ENCODE assay signal across 17 cellular contexts in the genomic region with DNA sequence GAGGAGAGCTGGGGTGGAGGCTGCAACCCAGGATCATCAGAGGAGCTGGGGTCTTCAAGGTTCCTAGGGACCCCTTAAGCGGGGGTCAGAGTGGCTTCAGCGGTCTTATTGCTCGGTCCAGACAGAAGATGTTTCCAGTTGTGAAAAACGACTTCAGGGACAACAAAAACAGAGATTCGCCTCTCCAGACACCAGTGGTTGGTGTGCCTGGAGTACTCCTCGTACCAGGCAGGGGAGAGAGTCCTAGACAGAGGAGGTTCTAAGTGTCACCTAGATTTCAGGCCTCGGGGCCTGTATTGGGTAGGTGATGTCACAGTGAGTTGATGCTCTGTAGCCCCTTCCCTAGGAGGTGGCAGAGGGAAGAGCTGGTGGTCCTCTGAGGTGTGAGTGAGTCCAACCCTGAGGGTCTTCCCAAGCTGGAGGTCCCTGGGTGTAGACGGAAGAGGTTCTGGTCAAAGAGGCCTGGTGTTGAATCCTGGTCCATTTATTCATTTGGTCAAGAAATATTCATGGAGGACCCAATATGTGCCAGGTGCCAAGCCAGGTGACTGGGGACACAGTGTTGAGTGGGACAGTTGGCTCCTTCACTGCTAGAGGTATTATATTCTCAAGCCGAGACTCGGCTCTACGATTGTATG. TPM values are rescaled to one million over a fixed set of nuclear protein-coding genes. Genes with fewer than 3 reads are reported as not detected.
DNase-seq lines count a peak whose midpoint lies in the region; ATAC-seq and TF ChIP-seq lines count a peak whose summit lies in the region.
"Had no signal": no experiment of that assay in that cellular context is flagged by ENCODE, and none has a peak within 500 bp of the region (broad histone marks: within the 10 kb centered on the region; RNA-seq: fewer than 3 reads in every experiment).

No MANE protein-coding gene starts in this region.

- no peak overlapping the region for H3K27ac Mint-ChIP-seq in activated CD4-positive, alpha-beta T cell treated with anti-CD3 and anti-CD28 coated beads, Interleukin-2, amount 10 ng/mL, durations not matched to agents 24 days and 14 days
- H3K27ac Mint-ChIP-seq in stimulated activated effector memory CD8-positive, alpha-beta T cell treated with anti-CD3 and anti-CD28 coated beads, Interleukin-12 subunit alpha, Interleukin-12 subunit beta, amount 100 ng/mL, for 72 hours: peak overlapping the region; percentile 54

- no peaks in the 10 kb centered on the region for H3K9me3 Mint-ChIP-seq in activated CD4-positive, alpha-beta T cell treated with anti-CD3 and anti-CD28 coated beads, Interleukin-2, amount 10 ng/mL, durations not matched to agents 24 days and 14 days
- no peaks in the 10 kb centered on the region for H3K9me3 Mint-ChIP-seq in stimulated activated effector memory CD8-positive, alpha-beta T cell treated with anti-CD3 and anti-CD28 coated beads, Interleukin-12 subunit alpha, Interleukin-12 subunit beta, amount 100 ng/mL, for 72 hours
- H3K9me3 Mint-ChIP-seq: CD8-positive, alpha-beta memory T cell had no signal

- peaks cover 15% of the 10 kb centered on the region; the same call in 1 of the 2 replicates for H3K27me3 ChIP-seq in KMS-11 (ENCODE audit: insufficient read depth, low read depth)
- peaks cover 46% of the 10 kb centered on the region for H3K27me3 ChIP-seq in brain microvascular endothelial cell (replicated peaks)
- H3K27me3 ChIP-seq: SJCRH30 had no signal

- in situ Hi-C loops in brain microvascular endothelial cell (cut with HindIII; ENCODE audit: low pct_ligation_motif_present, low sequenced_read_pairs) (no loop called here), G401 (cut with HindIII; ENCODE audit: low sequenced_read_pairs) (no loop called here)

- H3K4me1 Mint-ChIP-seq in activated CD4-positive, alpha-beta T cell treated with anti-CD3 and anti-CD28 coated beads, Interleukin-2, amount 10 ng/mL, durations not matched to agents 24 days and 14 days: peaks cover 14% of the 10 kb centered on the region
- peaks cover 24% of the 10 kb centered on the region for H3K4me1 Mint-ChIP-seq in stimulated activated effector memory CD8-positive, alpha-beta T cell treated with anti-CD3 and anti-CD28 coated beads, Interleukin-12 subunit alpha, Interleukin-12 subunit beta, amount 100 ng/mL, for 72 hours

- ATAC-seq in stimulated activated effector memory CD8-positive, alpha-beta T cell treated with anti-CD3 and anti-CD28 coated beads, Interleukin-12 subunit alpha, Interleukin-12 subunit beta, amount 100 ng/mL, for 72 hours: no peak
- no peak for ATAC-seq in GM19452 (IDR thresholded peaks at IDR 0.05; ENCODE audit: unreplicated experiment)
- no peak for ATAC-seq in HG03520 (IDR thresholded peaks at IDR 0.05; ENCODE audit: unreplicated experiment)

- H3K27ac ChIP-seq in KMS-11: peak overlapping the region; percentile 13; the same call in 1 of the 2 replicates
- H3K27ac ChIP-seq in brain microvascular endothelial cell: peak overlapping the region; percentile 4
- H3K27ac ChIP-seq: 22Rv1, RWPE1 had no signal

- H3K4me3 Mint-ChIP-seq in activated CD4-positive, alpha-beta T cell treated with anti-CD3 and anti-CD28 coated beads, Interleukin-2, amount 10 ng/mL, durations not matched to agents 24 days and 14 days: no peak overlapping the region
- no peak overlapping the region for H3K4me3 Mint-ChIP-seq in stimulated activated effector memory CD8-positive, alpha-beta T cell treated with anti-CD3 and anti-CD28 coated beads, Interleukin-12 subunit alpha, Interleukin-12 subunit beta, amount 100 ng/mL, for 72 hours

- peaks cover 99% of the 10 kb centered on the region for H3K4me1 ChIP-seq in KMS-11 (ENCODE audit: low read depth, poor library complexity, severe bottlenecking)

- no peak for TF ChIP-seq CTCF in KMS-11 (conservative IDR thresholded peaks at IDR 0.05; ENCODE audit: low read depth, low read length)
- TF ChIP-seq CTCF in brain microvascular endothelial cell (IDR thresholded peaks at IDR 0.05; ENCODE audit: low read depth, low read length, missing control alignments): no peak

- no peak overlapping the region for H2AFZ ChIP-seq in KMS-11 (ENCODE audit: low read depth)

- peak overlapping the region; percentile 92 for H3K4me2 ChIP-seq in KMS-11

- no peaks in the 10 kb centered on the region for H4K20me1 ChIP-seq in KMS-11 (ENCODE audit: insufficient read depth)

- no peak overlapping the region for H3K4me3 ChIP-seq in KMS-11 (IDR thresholded peaks at IDR 0.05; ENCODE audit: insufficient read depth, low read depth, low read length)
- H3K4me3 ChIP-seq in brain microvascular endothelial cell (ENCODE audit: low read depth, low read length): no peak overlapping the region
- H3K4me3 ChIP-seq: SJCRH30 had no signal

- no peaks in the 10 kb centered on the region for H3K36me3 Mint-ChIP-seq in activated CD4-positive, alpha-beta T cell treated with anti-CD3 and anti-CD28 coated beads, Interleukin-2, amount 10 ng/mL, durations not matched to agents 24 days and 14 days (ENCODE audit: low read depth)
- H3K36me3 Mint-ChIP-seq in stimulated activated effector memory CD8-positive, alpha-beta T cell treated with anti-CD3 and anti-CD28 coated beads, Interleukin-12 subunit alpha, Interleukin-12 subunit beta, amount 100 ng/mL, for 72 hours: no peaks in the 10 kb centered on the region
- H3K36me3 Mint-ChIP-seq: CD8-positive, alpha-beta memory T cell had no signal

- no peak overlapping the region for H3K9ac ChIP-seq in KMS-11

- no peaks in the 10 kb centered on the region for H3K79me2 ChIP-seq in KMS-11 (ENCODE audit: insufficient read depth, low read depth)

- H3K36me3 ChIP-seq in KMS-11 (ENCODE audit: insufficient read depth): no peaks in the 10 kb centered on the region
- no peaks in the 10 kb centered on the region for H3K36me3 ChIP-seq in brain microvascular endothelial cell (replicated peaks)
- H3K36me3 ChIP-seq: SJCRH30 had no signal

- intact Hi-C loops in activated CD4-positive, alpha-beta T cell treated with anti-CD3 and anti-CD28 coated beads, Interleukin-2, amount 10 ng/mL, durations not matched to agents 24 days and 14 days (cut with micrococcal nuclease): loop anchor here (5.0 to 10.0 kb wide), 4 partner anchors 59 to 132 kb away; no protein-coding TSS in a partner anchor

- DNase-seq in activated CD4-positive, alpha-beta T cell treated with anti-CD3 and anti-CD28 coated beads, Interleukin-2, amount 10 ng/mL, durations not matched to agents 24 days and 14 days: peak; percentile 46
- DNase-seq in activated CD4-positive, alpha-beta T cell treated with anti-CD3 and anti-CD28 coated beads, Interleukin-2, amount 50 U/mL, for 4 hours: no peak
- DNase-seq in brain microvascular endothelial cell (no peak), G401 (ENCODE audit: low spot score) (no peak)
- no peak for DNase-seq in stimulated activated effector memory CD8-positive, alpha-beta T cell treated with anti-CD3 and anti-CD28 coated beads, Interleukin-12 subunit alpha, Interleukin-12 subunit beta, amount 100 ng/mL, for 72 hours (ENCODE audit: low spot score in 2 of 2)
- DNase-seq: NCI-H2107 had no signal

- H3K27me3 Mint-ChIP-seq in activated CD4-positive, alpha-beta T cell treated with anti-CD3 and anti-CD28 coated beads, Interleukin-2, amount 10 ng/mL, durations not matched to agents 24 days and 14 days: peaks cover 28% of the 10 kb centered on the region

RNA-seq across cellular contexts. Expression of gene IGLL5, which starts 4.4 kb away (rescaled TPM):
- not detected in 2 replicates for total RNA-seq in activated CD4-positive, alpha-beta T cell treated with anti-CD3 and anti-CD28 coated beads, Interleukin-2, amount 10 ng/mL, durations not matched to agents 24 days and 14 days
- total RNA-seq in G401 (2014; rRNA removed; shearing (Covaris generic)): not detected in 2 replicates
- total RNA-seq: CD8-positive, alpha-beta memory T cell; Daoy; HT-29; LHCN-M2; PC-3 had no signal
